Comparison of ENCODE assay signal across 11 cellular contexts in genomic region chr18:76448262-76449109, GRCh38. TPM values are rescaled to one million over a fixed set of nuclear protein-coding genes. Genes with fewer than 3 reads are reported as not detected.
DNase-seq lines count a peak whose midpoint lies in the region; ATAC-seq and TF ChIP-seq lines count a peak whose summit lies in the region.
"Had no signal": no experiment of that assay in that cellular context is flagged by ENCODE, and none has a peak within 500 bp of the region (broad histone marks: within the 10 kb centered on the region; RNA-seq: fewer than 3 reads in every experiment).

No MANE protein-coding gene starts in this region.

- peak overlapping the region in 1 of 2 donors; percentile 33 for H3K4me3 Mint-ChIP-seq in effector memory CD8-positive, alpha-beta T cell
- peak overlapping the region in 2 of 7 donors; percentile 27 to 65 for H3K4me3 Mint-ChIP-seq in CD8-positive, alpha-beta memory T cell

- 77% methylated on average over 16 of the region's 16 CpGs for WGBS in liver

- H3K27me3 ChIP-seq in liver (ENCODE audit: control insufficient read depth in 4 of 4, insufficient read depth in 4 of 4, low read length in 3 of 4) (no peaks in the 10 kb centered on the region), stomach smooth muscle (ENCODE audit: control insufficient read depth in 1 of 2, insufficient read depth in 2 of 2, low read length in 2 of 2) (no peaks in the 10 kb centered on the region)
- no peaks in the 10 kb centered on the region for H3K27me3 ChIP-seq in CD8-positive, alpha-beta memory T cell (ENCODE audit: insufficient read depth, low read length, poor library complexity, severe bottlenecking)

- H3K4me1 ChIP-seq in liver (ENCODE audit: control insufficient read depth in 4 of 4, insufficient read depth in 4 of 4, low read length in 3 of 4) (peaks cover 19 to 52% (median 31%) of the 10 kb centered on the region in 4 donors), stomach smooth muscle (ENCODE audit: control insufficient read depth, insufficient read depth, low read length) (peaks cover 63% of the 10 kb centered on the region)
- peaks cover 15% of the 10 kb centered on the region for H3K4me1 ChIP-seq in CD8-positive, alpha-beta memory T cell (ENCODE audit: insufficient read depth, low read length)

- H3K27ac Mint-ChIP-seq in effector memory CD8-positive, alpha-beta T cell: no peak overlapping the region
- no peak overlapping the region for H3K27ac Mint-ChIP-seq in CD8-positive, alpha-beta memory T cell

- ATAC-seq in effector memory CD8-positive, alpha-beta T cell (replicated peaks): no peak

- H3K36me3 ChIP-seq in liver (ENCODE audit: control insufficient read depth in 4 of 4, insufficient read depth in 3 of 4, low read depth in 1 of 4, low read length in 3 of 4): no peaks in the 10 kb centered on the region
- no peaks in the 10 kb centered on the region for H3K36me3 ChIP-seq in stomach smooth muscle (ENCODE audit: control insufficient read depth in 2 of 2, insufficient read depth in 2 of 2, low read length in 2 of 2)
- no peaks in the 10 kb centered on the region for H3K36me3 ChIP-seq in CD8-positive, alpha-beta memory T cell (ENCODE audit: insufficient read depth, low read length)

- H3K4me3 ChIP-seq in liver (ENCODE audit: low read depth in 1 of 3, low read length in 3 of 3) (no peak overlapping the region), stomach smooth muscle (ENCODE audit: low read length in 2 of 2) (no peak overlapping the region)
- no peak overlapping the region for H3K4me3 ChIP-seq in CD8-positive, alpha-beta memory T cell (ENCODE audit: low read length)

- H3K27ac ChIP-seq in liver (ENCODE audit: low read depth in 1 of 2, low read length in 2 of 2) (peak overlapping the region; percentile 9 to 25), stomach smooth muscle (ENCODE audit: low read length) (peak overlapping the region; percentile 31)
- H3K27ac ChIP-seq in CD8-positive, alpha-beta memory T cell (ENCODE audit: low read depth, low read length): no peak overlapping the region

- H3K9me3 ChIP-seq in liver (ENCODE audit: control insufficient read depth in 4 of 4, low read length in 3 of 4): no peaks in the 10 kb centered on the region
- H3K9me3 ChIP-seq in stomach smooth muscle (ENCODE audit: control insufficient read depth in 2 of 2, low read length in 2 of 2): no peaks in the 10 kb centered on the region
- H3K9me3 ChIP-seq in CD8-positive, alpha-beta memory T cell (ENCODE audit: low read length): no peaks in the 10 kb centered on the region

- CTCF ChIA-PET in CD8-positive, alpha-beta memory T cell (lab: Charles Lee): no interaction called here

- peaks cover 4 to 40% of the 10 kb centered on the region in 2 donors for H3K4me1 Mint-ChIP-seq in effector memory CD8-positive, alpha-beta T cell (ENCODE audit: low read depth in 2 of 2)
- H3K4me1 Mint-ChIP-seq in CD8-positive, alpha-beta memory T cell: peaks cover 18 to 32% (median 22%) of the 10 kb centered on the region in 3 donors

- H3K36me3 Mint-ChIP-seq in effector memory CD8-positive, alpha-beta T cell (ENCODE audit: insufficient read depth): no peaks in the 10 kb centered on the region
- no peaks in the 10 kb centered on the region for H3K36me3 Mint-ChIP-seq in CD8-positive, alpha-beta memory T cell

- peak; percentile 37 to 40 for DNase-seq in Kasumi-1 (lab: John Stamatoyannopoulos, UW)
- DNase-seq in activated CD8-positive, alpha-beta memory T cell treated with anti-CD3 and anti-CD28 coated beads, Interleukin-2, amount 50 U/mL, for 48 hours: peak; percentile 41
- DNase-seq in effector memory CD8-positive, alpha-beta T cell: no peak
- DNase-seq in CD8-positive, alpha-beta memory T cell: no peak
- DNase-seq in NCI-H187 treated with DMSO at 0.1 percent for 48 hours (lab: John Stamatoyannopoulos, UW): no peak
- DNase-seq: activated gamma-delta T cell treated with Interleukin-2 at 50 U/mL for 16 hours; DMS79 treated with DMSO at 0.1 percent for 48 hours; effector memory CD4-positive, alpha-beta T cell; NCI-H1417 treated with DMSO at 0.1 percent for 48 hours had no signal

- POLR2A ChIA-PET in CD8-positive, alpha-beta memory T cell (lab: Charles Lee): no interaction called here

- TF ChIP-seq RAD21 in liver (IDR thresholded peaks at IDR 0.05): no peak

- H3K9ac ChIP-seq in liver (ENCODE audit: low read depth in 1 of 2, low read length in 2 of 2): no peak overlapping the region
- no peak overlapping the region for H3K9ac ChIP-seq in stomach smooth muscle (ENCODE audit: low read length in 2 of 2)

- H3K9me3 Mint-ChIP-seq in effector memory CD8-positive, alpha-beta T cell: no peaks in the 10 kb centered on the region
- H3K9me3 Mint-ChIP-seq in CD8-positive, alpha-beta memory T cell: no peaks in the 10 kb centered on the region

- H3K27me3 Mint-ChIP-seq in effector memory CD8-positive, alpha-beta T cell: peaks cover 54 to 75% of the 10 kb centered on the region in 2 donors
- H3K27me3 Mint-ChIP-seq in CD8-positive, alpha-beta memory T cell: peaks cover 18 to 59% of the 10 kb centered on the region in 2 donors

- TF ChIP-seq CTCF in liver (IDR thresholded peaks at IDR 0.05; ENCODE audit: low read depth, low read length, missing input control): no peak

TF ChIP-seq in liver, 16 proteins besides CTCF, POLR2A, EP300 and RAD21:
- TF ChIP-seq MAX (IDR thresholded peaks at IDR 0.05) (peak; percentile 31), YY1 (IDR thresholded peaks at IDR 0.05) (no peak), ZBTB33 (IDR thresholded peaks at IDR 0.05) (no peak), GABPA (IDR thresholded peaks at IDR 0.05 in 1 of 2, conservative IDR thresholded peaks at IDR 0.05 in 1 of 2) (no peak), FOXA1 (IDR thresholded peaks at IDR 0.05) (no peak), NR2F2 (IDR thresholded peaks at IDR 0.05) (no peak), SP1 (IDR thresholded peaks at IDR 0.05) (peak; percentile 17), RXRA (IDR thresholded peaks at IDR 0.05) (no peak), EGR1 (IDR thresholded peaks at IDR 0.05; ENCODE audit: low read depth in 2 of 2) (no peak), TAF1 (conservative IDR thresholded peaks at IDR 0.05) (no peak), HNF4G (IDR thresholded peaks at IDR 0.05) (no peak), HNF4A (conservative IDR thresholded peaks at IDR 0.05) (peak; percentile 27 to 47), ATF3 (IDR thresholded peaks at IDR 0.05) (no peak), REST (IDR thresholded peaks at IDR 0.05) (no peak)

RNA-seq across cellular contexts. Expression of gene ZNF516, which starts 46.6 kb away (rescaled TPM):
- total RNA-seq in liver: 10 to 100 TPM; 10.9 to 12.2 TPM
- polyA plus RNA-seq in liver: 1 to 10 TPM; 2.5 to 4.2 TPM
- 1 to 10 TPM; 1.3 to 1.6 TPM for total RNA-seq in CD8-positive, alpha-beta memory T cell
- 1.9 TPM for polyA plus RNA-seq in CD8-positive, alpha-beta memory T cell

Comparison
In these comparisons a context has a peak if more than half of its experiments do, and no peak if none do; other contexts are left out.
1. DNase-seq: peak in Kasumi-1 (2 of 2) and activated CD8-positive, alpha-beta memory T cell treated with anti-CD3 and anti-CD28 coated beads, Interleukin-2, amount 50 U/mL, for 48 hours (single experiment); none in effector memory CD8-positive, alpha-beta T cell (0 of 3), CD8-positive, alpha-beta memory T cell (0 of 5) and NCI-H187 treated with DMSO at 0.1 percent for 48 hours (single experiment).
2. RNA of gene ZNF516, which starts 46.6 kb away (total RNA-seq): 10.9 to 12.2 TPM in liver; 1.3 to 1.6 TPM in CD8-positive, alpha-beta memory T cell; every median in the first group is over 4 times any median in the second.